In the genomic region with DNA sequence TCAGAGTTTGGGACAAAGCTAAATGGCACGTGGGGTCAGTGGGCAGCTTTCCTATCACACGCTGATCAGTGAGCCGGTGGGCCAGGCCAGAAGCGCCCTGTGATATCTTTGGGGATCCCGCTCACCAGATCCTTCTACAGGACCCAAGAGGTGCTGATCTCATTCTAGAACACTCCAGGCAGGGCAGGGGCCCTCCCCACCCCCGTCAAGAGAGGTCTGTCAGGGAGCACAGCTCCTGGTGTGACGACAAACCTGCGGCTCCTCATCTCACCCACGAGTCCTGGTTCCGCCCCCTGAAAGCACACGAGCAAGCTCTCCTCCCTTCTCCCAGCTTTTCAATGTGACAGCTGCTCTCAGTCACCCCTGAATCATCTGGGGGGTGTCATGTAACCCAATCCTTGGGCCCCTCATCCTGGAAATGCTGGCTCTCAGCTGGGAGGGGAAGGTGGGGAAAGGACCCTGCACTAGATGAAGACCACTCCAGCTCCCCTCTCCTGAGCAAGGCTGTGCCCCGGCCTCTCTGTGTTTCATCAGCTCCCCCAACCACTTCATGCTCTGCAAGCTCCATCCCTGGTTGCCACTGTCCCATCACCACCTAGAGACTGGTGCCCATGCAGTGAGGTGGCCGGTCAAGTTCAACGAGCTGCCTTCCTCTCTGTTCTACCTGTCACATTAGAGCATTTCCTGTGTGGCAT, we compare ENCODE assay signal across 10 cellular contexts. TPM values are rescaled to one million over a fixed set of nuclear protein-coding genes. Genes with fewer than 3 reads are reported as not detected.
DNase-seq lines count a peak whose midpoint lies in the region; ATAC-seq and TF ChIP-seq lines count a peak whose summit lies in the region.
"Had no signal": no experiment of that assay in that cellular context is flagged by ENCODE, and none has a peak within 500 bp of the region (broad histone marks: within the 10 kb centered on the region; RNA-seq: fewer than 3 reads in every experiment).

No MANE protein-coding gene starts in this region.

- no peak for TF ChIP-seq POLR2A in right lobe of liver (IDR thresholded peaks at IDR 0.05)

- TF ChIP-seq CTCF in right lobe of liver (IDR thresholded peaks at IDR 0.05) = no peak

- H3K36me3 ChIP-seq in right lobe of liver = peaks cover 0 to 23% (median 5%) of the 10 kb centered on the region in 4 donors

- H3K4me1 Mint-ChIP-seq in activated CD8-positive, alpha-beta memory T cell treated with anti-CD3 and anti-CD28 coated beads, Interleukin-2, amount 10 ng/mL, durations not matched to agents 7 days and 5 days = peaks cover 25% of the 10 kb centered on the region
- peaks cover 15% of the 10 kb centered on the region for H3K4me1 Mint-ChIP-seq in activated T-helper 1 cell treated with anti-CD3 and anti-CD28 coated beads, Interleukin-12 subunit alpha, Interleukin-12 subunit beta, Interleukin-2, Interleukin-4 antibody, amounts not matched to agents 30 ng/mL and 10 ng/mL and 1 ng/mL, durations not matched to agents 14 hours and 24 hours and 36 hours (ENCODE audit: low read depth)

- peak; percentile 64 for DNase-seq in activated CD8-positive, alpha-beta memory T cell treated with anti-CD3 and anti-CD28 coated beads, Interleukin-2, amount 10 ng/mL, durations not matched to agents 7 days and 5 days
- DNase-seq in activated CD8-positive, alpha-beta memory T cell treated with anti-CD3 and anti-CD28 coated beads for 24 hours = no peak
- no peak for DNase-seq in activated T-helper 1 cell treated with anti-CD3 and anti-CD28 coated beads, Interleukin-12 subunit alpha, Interleukin-12 subunit beta, Interleukin-2, Interleukin-4 antibody, amounts not matched to agents 30 ng/mL and 10 ng/mL and 1 ng/mL, durations not matched to agents 14 hours and 24 hours and 36 hours (ENCODE audit: low spot score)
- DNase-seq in right lobe of liver = peak in 1 of 3 donors; percentile 48
- DNase-seq in HK-2 (ENCODE audit: unreplicated experiment) = no peak
- DNase-seq in NCI-H1436 treated with DMSO at 0.1 percent for 48 hours (lab: John Stamatoyannopoulos, UW) = no peak
- DNase-seq: NCI-H2171 had no signal

- peak overlapping the region; percentile 6 to 45 (median 39) for H3K27ac ChIP-seq in right lobe of liver
- H3K27ac ChIP-seq in temporal lobe (ENCODE audit: low read depth, low read length) = peak overlapping the region; percentile 64
- H3K27ac ChIP-seq: suprapubic skin had no signal

- no peaks in the 10 kb centered on the region for H3K27me3 Mint-ChIP-seq in activated CD8-positive, alpha-beta memory T cell treated with anti-CD3 and anti-CD28 coated beads, Interleukin-2, amount 10 ng/mL, durations not matched to agents 7 days and 5 days
- H3K27me3 Mint-ChIP-seq in activated T-helper 1 cell treated with anti-CD3 and anti-CD28 coated beads, Interleukin-12 subunit alpha, Interleukin-12 subunit beta, Interleukin-2, Interleukin-4 antibody, amounts not matched to agents 30 ng/mL and 10 ng/mL and 1 ng/mL, durations not matched to agents 14 hours and 24 hours and 36 hours (ENCODE audit: insufficient read depth) = no peaks in the 10 kb centered on the region

- H3K4me3 ChIP-seq in right lobe of liver = no peak overlapping the region
- H3K4me3 ChIP-seq: suprapubic skin had no signal

- no peaks in the 10 kb centered on the region for H3K9me3 Mint-ChIP-seq in activated CD8-positive, alpha-beta memory T cell treated with anti-CD3 and anti-CD28 coated beads, Interleukin-2, amount 10 ng/mL, durations not matched to agents 7 days and 5 days (ENCODE audit: low read depth)
- no peaks in the 10 kb centered on the region for H3K9me3 Mint-ChIP-seq in activated T-helper 1 cell treated with anti-CD3 and anti-CD28 coated beads, Interleukin-12 subunit alpha, Interleukin-12 subunit beta, Interleukin-2, Interleukin-4 antibody, amounts not matched to agents 30 ng/mL and 10 ng/mL and 1 ng/mL, durations not matched to agents 14 hours and 24 hours and 36 hours

- CTCF ChIA-PET in activated CD8-positive, alpha-beta memory T cell treated with anti-CD3 and anti-CD28 coated beads, Interleukin-2, amount 10 ng/mL, durations not matched to agents 7 days and 5 days (lab: Charles Lee) = interaction anchor here (1.8 to 7.2 kb wide), 4 partner anchors 14 to 204 kb away, joined by 5 to 52 read pairs (median 30); partner anchors contain the start of gene ARHGAP4

- intact Hi-C loops in activated T-helper 1 cell treated with anti-CD3 and anti-CD28 coated beads, Interleukin-12 subunit alpha, Interleukin-12 subunit beta, Interleukin-2, Interleukin-4 antibody, amounts not matched to agents 30 ng/mL and 10 ng/mL and 1 ng/mL, durations not matched to agents 14 hours and 24 hours and 36 hours (cut with micrococcal nuclease) = loop anchor here (1.0 kb wide), 1 partner anchor 14 kb away; no protein-coding TSS in a partner anchor
- intact Hi-C loops in right lobe of liver (cut with DNase I) = no loop called here

- no peaks in the 10 kb centered on the region for H3K27me3 ChIP-seq in right lobe of liver
- H3K27me3 ChIP-seq: suprapubic skin had no signal

- no peaks in the 10 kb centered on the region for H3K9me3 ChIP-seq in right lobe of liver
- H3K9me3 ChIP-seq: suprapubic skin had no signal

- peak; percentile 2 for ATAC-seq in activated CD8-positive, alpha-beta memory T cell treated with anti-CD3 and anti-CD28 coated beads, Interleukin-2, amount 10 ng/mL, durations not matched to agents 7 days and 5 days
- no peak for ATAC-seq in right lobe of liver
- no peak for ATAC-seq in HG02610 (IDR thresholded peaks at IDR 0.05; ENCODE audit: unreplicated experiment)

- H3K27ac Mint-ChIP-seq in activated CD8-positive, alpha-beta memory T cell treated with anti-CD3 and anti-CD28 coated beads, Interleukin-2, amount 10 ng/mL, durations not matched to agents 7 days and 5 days = peak overlapping the region; percentile 100
- H3K27ac Mint-ChIP-seq in activated T-helper 1 cell treated with anti-CD3 and anti-CD28 coated beads, Interleukin-12 subunit alpha, Interleukin-12 subunit beta, Interleukin-2, Interleukin-4 antibody, amounts not matched to agents 30 ng/mL and 10 ng/mL and 1 ng/mL, durations not matched to agents 14 hours and 24 hours and 36 hours = peak overlapping the region; percentile 88

- H3K36me3 Mint-ChIP-seq in activated CD8-positive, alpha-beta memory T cell treated with anti-CD3 and anti-CD28 coated beads, Interleukin-2, amount 10 ng/mL, durations not matched to agents 7 days and 5 days = peaks cover 20% of the 10 kb centered on the region
- peaks cover 18% of the 10 kb centered on the region for H3K36me3 Mint-ChIP-seq in activated T-helper 1 cell treated with anti-CD3 and anti-CD28 coated beads, Interleukin-12 subunit alpha, Interleukin-12 subunit beta, Interleukin-2, Interleukin-4 antibody, amounts not matched to agents 30 ng/mL and 10 ng/mL and 1 ng/mL, durations not matched to agents 14 hours and 24 hours and 36 hours (ENCODE audit: low read depth)

- WGBS in right lobe of liver (ENCODE audit: insufficient coverage, low coverage, low lambda C conversion rate, missing lambda C conversion rate) = 53% methylated on average over 5 of the region's 14 CpGs

- peak overlapping the region; percentile 95 for H3K4me3 Mint-ChIP-seq in activated CD8-positive, alpha-beta memory T cell treated with anti-CD3 and anti-CD28 coated beads, Interleukin-2, amount 10 ng/mL, durations not matched to agents 7 days and 5 days
- peak overlapping the region; percentile 100 for H3K4me3 Mint-ChIP-seq in activated T-helper 1 cell treated with anti-CD3 and anti-CD28 coated beads, Interleukin-12 subunit alpha, Interleukin-12 subunit beta, Interleukin-2, Interleukin-4 antibody, amounts not matched to agents 30 ng/mL and 10 ng/mL and 1 ng/mL, durations not matched to agents 14 hours and 24 hours and 36 hours

- H3K4me1 ChIP-seq in right lobe of liver = peaks cover 0 to 41% (median 0%) of the 10 kb centered on the region in 4 donors

RNA-seq across cellular contexts. Expression of gene HCFC1, which starts 4.6 kb away (rescaled TPM):
- 100 to 1,000 TPM; 136 to 138 TPM for total RNA-seq in activated CD8-positive, alpha-beta memory T cell treated with anti-CD3 and anti-CD28 coated beads, Interleukin-2, amount 10 ng/mL, durations not matched to agents 7 days and 5 days
- total RNA-seq in activated T-helper 1 cell treated with anti-CD3 and anti-CD28 coated beads, Interleukin-12 subunit alpha, Interleukin-12 subunit beta, Interleukin-2, Interleukin-4 antibody, amounts not matched to agents 30 ng/mL and 10 ng/mL and 1 ng/mL, durations not matched to agents 14 hours and 24 hours and 36 hours = 105 and 106 TPM in 2 replicates
- total RNA-seq in right lobe of liver (10 to 100 TPM; 15.2 to 32.5 (median 19.7) TPM), temporal lobe (20.4 TPM)

RNA-seq across cellular contexts. Expression of gene TMEM187, which starts 5.6 kb away (rescaled TPM):
- 10 to 100 TPM in 1 of 2 experiments, 1 to 10 TPM in 1; 8.6 to 10.7 TPM for total RNA-seq in activated CD8-positive, alpha-beta memory T cell treated with anti-CD3 and anti-CD28 coated beads, Interleukin-2, amount 10 ng/mL, durations not matched to agents 7 days and 5 days
- 3.4 and 4.6 TPM in 2 replicates for total RNA-seq in activated T-helper 1 cell treated with anti-CD3 and anti-CD28 coated beads, Interleukin-12 subunit alpha, Interleukin-12 subunit beta, Interleukin-2, Interleukin-4 antibody, amounts not matched to agents 30 ng/mL and 10 ng/mL and 1 ng/mL, durations not matched to agents 14 hours and 24 hours and 36 hours
- total RNA-seq in right lobe of liver (10 to 100 TPM in 1 of 6 experiments, 1 to 10 TPM in 5; 3.8 to 10.3 (median 5.9) TPM), temporal lobe (1.7 TPM)

RNA-seq across cellular contexts. Expression of gene RENBP, which starts 22.5 kb away (rescaled TPM):
- total RNA-seq in activated CD8-positive, alpha-beta memory T cell treated with anti-CD3 and anti-CD28 coated beads, Interleukin-2, amount 10 ng/mL, durations not matched to agents 7 days and 5 days = 1 to 10 TPM; 6.8 to 7.5 TPM
- total RNA-seq in activated T-helper 1 cell treated with anti-CD3 and anti-CD28 coated beads, Interleukin-12 subunit alpha, Interleukin-12 subunit beta, Interleukin-2, Interleukin-4 antibody, amounts not matched to agents 30 ng/mL and 10 ng/mL and 1 ng/mL, durations not matched to agents 14 hours and 24 hours and 36 hours = 12.8 and 14.0 TPM in 2 replicates
- total RNA-seq in right lobe of liver (1 to 10 TPM; 2.2 to 9.1 (median 5.2) TPM), temporal lobe (1.5 TPM)

RNA-seq across cellular contexts. Expression of gene NAA10, which starts 32.2 kb away (rescaled TPM):
- 100 to 1,000 TPM in 1 of 2 experiments, 10 to 100 TPM in 1; 92.8 to 115 TPM for total RNA-seq in activated CD8-positive, alpha-beta memory T cell treated with anti-CD3 and anti-CD28 coated beads, Interleukin-2, amount 10 ng/mL, durations not matched to agents 7 days and 5 days
- total RNA-seq in activated T-helper 1 cell treated with anti-CD3 and anti-CD28 coated beads, Interleukin-12 subunit alpha, Interleukin-12 subunit beta, Interleukin-2, Interleukin-4 antibody, amounts not matched to agents 30 ng/mL and 10 ng/mL and 1 ng/mL, durations not matched to agents 14 hours and 24 hours and 36 hours = 150 and 156 TPM in 2 replicates
- total RNA-seq in right lobe of liver (10 to 100 TPM; 36.1 to 56.2 (median 39.7) TPM), temporal lobe (18.7 TPM)

RNA-seq across cellular contexts. Expression of gene ARHGAP4, which starts 40.9 kb away (rescaled TPM):
- total RNA-seq in activated CD8-positive, alpha-beta memory T cell treated with anti-CD3 and anti-CD28 coated beads, Interleukin-2, amount 10 ng/mL, durations not matched to agents 7 days and 5 days = 100 to 1,000 TPM; 188 to 300 TPM
- total RNA-seq in activated T-helper 1 cell treated with anti-CD3 and anti-CD28 coated beads, Interleukin-12 subunit alpha, Interleukin-12 subunit beta, Interleukin-2, Interleukin-4 antibody, amounts not matched to agents 30 ng/mL and 10 ng/mL and 1 ng/mL, durations not matched to agents 14 hours and 24 hours and 36 hours = 128 TPM in 2 replicates
- total RNA-seq in right lobe of liver (10 to 100 TPM in 2 of 6 experiments, 1 to 10 TPM in 4; 5.5 to 11.9 (median 8.7) TPM), temporal lobe (3.2 TPM)
